ENCODE assay signal across 1 cellular context in genomic region chr5:270340-270739, GRCh38.
TF ChIP-seq lines count a peak whose summit lies in the region.

No MANE protein-coding gene starts in this region.

TF ChIP-seq in HepG2, 621 proteins besides CTCF, POLR2A, EP300 and RAD21:
- 0 out of 2 replicates have a peak, but pooled peaks have one; percentile 39 for TF ChIP-seq ZBTB38 (CRISPR knock-in tag; IDR thresholded peaks at IDR 0.05)
- no peak for TF ChIP-seq ZNF776 (CRISPR knock-in tag; IDR thresholded peaks at IDR 0.05)
- TF ChIP-seq SMC3 (IDR thresholded peaks at IDR 0.05; ENCODE audit: low read length): no peak
- TF ChIP-seq, protein P1, sequence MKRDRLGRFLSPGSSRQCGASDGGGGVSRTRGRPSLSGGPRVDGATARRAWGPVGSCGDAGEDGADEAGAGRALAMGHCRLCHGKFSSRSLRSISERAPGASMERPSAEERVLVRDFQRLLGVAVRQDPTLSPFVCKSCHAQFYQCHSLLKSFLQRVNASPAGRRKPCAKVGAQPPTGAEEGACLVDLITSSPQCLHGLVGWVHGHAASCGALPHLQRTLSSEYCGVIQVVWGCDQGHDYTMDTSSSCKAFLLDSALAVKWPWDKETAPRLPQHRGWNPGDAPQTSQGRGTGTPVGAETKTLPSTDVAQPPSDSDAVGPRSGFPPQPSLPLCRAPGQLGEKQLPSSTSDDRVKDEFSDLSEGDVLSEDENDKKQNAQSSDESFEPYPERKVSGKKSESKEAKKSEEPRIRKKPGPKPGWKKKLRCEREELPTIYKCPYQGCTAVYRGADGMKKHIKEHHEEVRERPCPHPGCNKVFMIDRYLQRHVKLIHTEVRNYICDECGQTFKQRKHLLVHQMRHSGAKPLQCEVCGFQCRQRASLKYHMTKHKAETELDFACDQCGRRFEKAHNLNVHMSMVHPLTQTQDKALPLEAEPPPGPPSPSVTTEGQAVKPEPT (CRISPR knock-in tag; IDR thresholded peaks at IDR 0.05; ENCODE audit: low read depth): no peak
- 0 out of 2 replicates have a peak, but pooled peaks have one; percentile 10 for TF ChIP-seq ZNF317 (CRISPR knock-in tag; IDR thresholded peaks at IDR 0.05)
- TF ChIP-seq ETV5 (CRISPR knock-in tag; IDR thresholded peaks at IDR 0.05; ENCODE audit: borderline replicate concordance): no peak
- TF ChIP-seq JUN (CRISPR knock-in tag; IDR thresholded peaks at IDR 0.05): no peak
- no peak for TF ChIP-seq ZFP37 (CRISPR knock-in tag; IDR thresholded peaks at IDR 0.05; ENCODE audit: borderline replicate concordance)
- no peak for TF ChIP-seq ZNF773 (CRISPR knock-in tag; IDR thresholded peaks at IDR 0.05; ENCODE audit: borderline replicate concordance)
- no peak for TF ChIP-seq ELK4 (CRISPR knock-in tag; IDR thresholded peaks at IDR 0.05; ENCODE audit: borderline replicate concordance)
- TF ChIP-seq ZNF75D (CRISPR knock-in tag; IDR thresholded peaks at IDR 0.05; ENCODE audit: borderline replicate concordance): no peak
- TF ChIP-seq ZNF703 (CRISPR knock-in tag; IDR thresholded peaks at IDR 0.05; ENCODE audit: borderline replicate concordance): no peak
- TF ChIP-seq ZFAT (CRISPR knock-in tag; conservative IDR thresholded peaks at IDR 0.05): no peak
- TF ChIP-seq ISX (CRISPR knock-in tag; conservative IDR thresholded peaks at IDR 0.05): no peak
- TF ChIP-seq CBX5 (CRISPR knock-in tag; IDR thresholded peaks at IDR 0.05; ENCODE audit: borderline replicate concordance): no peak
- TF ChIP-seq, protein P2, sequence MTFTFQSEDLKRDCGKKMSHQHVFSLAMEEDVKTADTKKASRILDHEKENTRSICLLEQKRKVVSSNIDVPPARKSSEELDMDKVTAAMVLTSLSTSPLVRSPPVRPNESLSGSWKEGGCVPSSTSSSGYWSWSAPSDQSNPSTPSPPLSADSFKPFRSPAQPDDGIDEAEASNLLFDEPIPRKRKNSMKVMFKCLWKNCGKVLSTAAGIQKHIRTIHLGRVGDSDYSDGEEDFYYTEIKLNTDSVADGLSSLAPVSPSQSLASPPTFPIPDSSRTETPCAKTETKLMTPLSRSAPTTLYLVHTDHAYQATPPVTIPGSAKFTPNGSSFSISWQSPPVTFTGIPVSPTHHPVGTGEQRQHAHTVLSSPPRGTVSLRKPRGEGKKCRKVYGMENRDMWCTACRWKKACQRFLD (CRISPR knock-in tag; IDR thresholded peaks at IDR 0.05; ENCODE audit: borderline replicate concordance): 0 out of 2 replicates have a peak, but pooled peaks have one; percentile 0
- TF ChIP-seq SNAI1 (CRISPR knock-in tag; IDR thresholded peaks at IDR 0.05; ENCODE audit: borderline replicate concordance): 0 out of 2 replicates have a peak, but pooled peaks have one; percentile 16
- TF ChIP-seq CCDC6 (CRISPR knock-in tag; IDR thresholded peaks at IDR 0.05): no peak
- no peak for TF ChIP-seq GLI4 (CRISPR knock-in tag; IDR thresholded peaks at IDR 0.05; ENCODE audit: borderline replicate concordance)
